ENCODE assay signal across 1 cellular context in genomic region chr21:36538761-36539160, GRCh38.
TF ChIP-seq lines count a peak whose summit lies in the region.

No MANE protein-coding gene starts in this region.

TF ChIP-seq in GM12878, 131 proteins besides CTCF, POLR2A, EP300 and RAD21 (continued from another document):
- TF ChIP-seq MYB (IDR thresholded peaks at IDR 0.05; ENCODE audit: borderline replicate concordance, low read depth, low read length): no peak
- no peak for TF ChIP-seq MTA2 (IDR thresholded peaks at IDR 0.05; ENCODE audit: low read depth)
- no peak for TF ChIP-seq YBX1 (IDR thresholded peaks at IDR 0.05)
- no peak for TF ChIP-seq CHD1 (IDR thresholded peaks at IDR 0.05; ENCODE audit: low read depth, low read length)
- no peak for TF ChIP-seq PKNOX1 (IDR thresholded peaks at IDR 0.05)
- no peak for TF ChIP-seq ZNF217 (IDR thresholded peaks at IDR 0.05)
- TF ChIP-seq NRF1 (conservative IDR thresholded peaks at IDR 0.05; ENCODE audit: low read depth, low read length): no peak
- TF ChIP-seq SUPT20H (IDR thresholded peaks at IDR 0.05; ENCODE audit: borderline replicate concordance, control insufficient read depth, low read depth, low read length): no peak
